Comparison of ENCODE assay signal across 1 cellular context in genomic region chr1:26541816-26542711, GRCh38.
TF ChIP-seq lines count a peak whose summit lies in the region.

No MANE protein-coding gene starts in this region.

TF ChIP-seq in K562, 482 proteins besides CTCF, POLR2A, EP300 and RAD21 (continued from another document and continues in another):
- TF ChIP-seq, protein P1, sequence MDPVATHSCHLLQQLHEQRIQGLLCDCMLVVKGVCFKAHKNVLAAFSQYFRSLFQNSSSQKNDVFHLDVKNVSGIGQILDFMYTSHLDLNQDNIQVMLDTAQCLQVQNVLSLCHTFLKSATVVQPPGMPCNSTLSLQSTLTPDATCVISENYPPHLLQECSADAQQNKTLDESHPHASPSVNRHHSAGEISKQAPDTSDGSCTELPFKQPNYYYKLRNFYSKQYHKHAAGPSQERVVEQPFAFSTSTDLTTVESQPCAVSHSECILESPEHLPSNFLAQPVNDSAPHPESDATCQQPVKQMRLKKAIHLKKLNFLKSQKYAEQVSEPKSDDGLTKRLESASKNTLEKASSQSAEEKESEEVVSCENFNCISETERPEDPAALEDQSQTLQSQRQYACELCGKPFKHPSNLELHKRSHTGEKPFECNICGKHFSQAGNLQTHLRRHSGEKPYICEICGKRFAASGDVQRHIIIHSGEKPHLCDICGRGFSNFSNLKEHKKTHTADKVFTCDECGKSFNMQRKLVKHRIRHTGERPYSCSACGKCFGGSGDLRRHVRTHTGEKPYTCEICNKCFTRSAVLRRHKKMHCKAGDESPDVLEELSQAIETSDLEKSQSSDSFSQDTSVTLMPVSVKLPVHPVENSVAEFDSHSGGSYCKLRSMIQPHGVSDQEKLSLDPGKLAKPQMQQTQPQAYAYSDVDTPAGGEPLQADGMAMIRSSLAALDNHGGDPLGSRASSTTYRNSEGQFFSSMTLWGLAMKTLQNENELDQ (CRISPR knock-in tag; IDR thresholded peaks at IDR 0.05; ENCODE audit: borderline replicate concordance): no peak
- TF ChIP-seq, protein P2, sequence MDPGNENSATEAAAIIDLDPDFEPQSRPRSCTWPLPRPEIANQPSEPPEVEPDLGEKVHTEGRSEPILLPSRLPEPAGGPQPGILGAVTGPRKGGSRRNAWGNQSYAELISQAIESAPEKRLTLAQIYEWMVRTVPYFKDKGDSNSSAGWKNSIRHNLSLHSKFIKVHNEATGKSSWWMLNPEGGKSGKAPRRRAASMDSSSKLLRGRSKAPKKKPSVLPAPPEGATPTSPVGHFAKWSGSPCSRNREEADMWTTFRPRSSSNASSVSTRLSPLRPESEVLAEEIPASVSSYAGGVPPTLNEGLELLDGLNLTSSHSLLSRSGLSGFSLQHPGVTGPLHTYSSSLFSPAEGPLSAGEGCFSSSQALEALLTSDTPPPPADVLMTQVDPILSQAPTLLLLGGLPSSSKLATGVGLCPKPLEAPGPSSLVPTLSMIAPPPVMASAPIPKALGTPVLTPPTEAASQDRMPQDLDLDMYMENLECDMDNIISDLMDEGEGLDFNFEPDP (CRISPR knock-in tag; IDR thresholded peaks at IDR 0.05): no peak
- peak; percentile 80 for TF ChIP-seq HMGN3 (IDR thresholded peaks at IDR 0.05; ENCODE audit: borderline replicate concordance, extremely low read depth, insufficient read length, low read depth, low read length)
- TF ChIP-seq NBN (IDR thresholded peaks at IDR 0.05; ENCODE audit: low read depth): peak; percentile 81; the same call in 1 of the 2 replicates
- TF ChIP-seq SMARCB1 (IDR thresholded peaks at IDR 0.05; ENCODE audit: insufficient read length, low read depth): peak; percentile 87
- peak in 1 of 2 experiments; percentile 72; a peak in 1 of 4 replicates for TF ChIP-seq KDM4B (IDR thresholded peaks at IDR 0.05; ENCODE audit: borderline replicate concordance in 2 of 2, low read depth in 1 of 2)
- TF ChIP-seq SOX6 (IDR thresholded peaks at IDR 0.05): peak; percentile 49; the same call in 1 of the 2 replicates
- no peak for TF ChIP-seq JUN (IDR thresholded peaks at IDR 0.05; ENCODE audit: borderline replicate concordance, low read depth, low read length)
- TF ChIP-seq JUN (CRISPR knock-in tag; IDR thresholded peaks at IDR 0.05; ENCODE audit: borderline replicate concordance): peak; percentile 62; the same call in 1 of the 2 replicates
- TF ChIP-seq CCAR2 (IDR thresholded peaks at IDR 0.05; ENCODE audit: low read depth, low read length): no peak
- TF ChIP-seq, protein P3, sequence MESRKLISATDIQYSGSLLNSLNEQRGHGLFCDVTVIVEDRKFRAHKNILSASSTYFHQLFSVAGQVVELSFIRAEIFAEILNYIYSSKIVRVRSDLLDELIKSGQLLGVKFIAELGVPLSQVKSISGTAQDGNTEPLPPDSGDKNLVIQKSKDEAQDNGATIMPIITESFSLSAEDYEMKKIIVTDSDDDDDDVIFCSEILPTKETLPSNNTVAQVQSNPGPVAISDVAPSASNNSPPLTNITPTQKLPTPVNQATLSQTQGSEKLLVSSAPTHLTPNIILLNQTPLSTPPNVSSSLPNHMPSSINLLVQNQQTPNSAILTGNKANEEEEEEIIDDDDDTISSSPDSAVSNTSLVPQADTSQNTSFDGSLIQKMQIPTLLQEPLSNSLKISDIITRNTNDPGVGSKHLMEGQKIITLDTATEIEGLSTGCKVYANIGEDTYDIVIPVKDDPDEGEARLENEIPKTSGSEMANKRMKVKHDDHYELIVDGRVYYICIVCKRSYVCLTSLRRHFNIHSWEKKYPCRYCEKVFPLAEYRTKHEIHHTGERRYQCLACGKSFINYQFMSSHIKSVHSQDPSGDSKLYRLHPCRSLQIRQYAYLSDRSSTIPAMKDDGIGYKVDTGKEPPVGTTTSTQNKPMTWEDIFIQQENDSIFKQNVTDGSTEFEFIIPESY (CRISPR knock-in tag; IDR thresholded peaks at IDR 0.05): peak; percentile 59; the same call in 1 of the 2 replicates
- peak; percentile 97 for TF ChIP-seq RREB1 (CRISPR knock-in tag; IDR thresholded peaks at IDR 0.05)
- TF ChIP-seq, protein P4, sequence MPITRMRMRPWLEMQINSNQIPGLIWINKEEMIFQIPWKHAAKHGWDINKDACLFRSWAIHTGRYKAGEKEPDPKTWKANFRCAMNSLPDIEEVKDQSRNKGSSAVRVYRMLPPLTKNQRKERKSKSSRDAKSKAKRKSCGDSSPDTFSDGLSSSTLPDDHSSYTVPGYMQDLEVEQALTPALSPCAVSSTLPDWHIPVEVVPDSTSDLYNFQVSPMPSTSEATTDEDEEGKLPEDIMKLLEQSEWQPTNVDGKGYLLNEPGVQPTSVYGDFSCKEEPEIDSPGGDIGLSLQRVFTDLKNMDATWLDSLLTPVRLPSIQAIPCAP (CRISPR knock-in tag; IDR thresholded peaks at IDR 0.05; ENCODE audit: borderline replicate concordance): no peak
- TF ChIP-seq YY1 (IDR thresholded peaks at IDR 0.05; ENCODE audit: borderline replicate concordance in 1 of 3, control insufficient read depth in 1 of 3, extremely low read depth in 1 of 3, insufficient read depth in 3 of 3, insufficient read length in 1 of 3, insufficient replicate concordance in 2 of 3, low read depth in 1 of 3, low read length in 2 of 3): peak in 1 of 3 experiments; percentile 20
- no peak for TF ChIP-seq HMBOX1 (IDR thresholded peaks at IDR 0.05)
- TF ChIP-seq ZNF274 (IDR thresholded peaks at IDR 0.05; ENCODE audit: borderline replicate concordance, low read depth, low read length): no peak
- TF ChIP-seq ZNF165 (CRISPR knock-in tag; IDR thresholded peaks at IDR 0.05; ENCODE audit: borderline replicate concordance): no peak
- TF ChIP-seq E2F8 (IDR thresholded peaks at IDR 0.05; ENCODE audit: low read depth, partially characterized antibody): peak; percentile 36
- TF ChIP-seq, protein P5, sequence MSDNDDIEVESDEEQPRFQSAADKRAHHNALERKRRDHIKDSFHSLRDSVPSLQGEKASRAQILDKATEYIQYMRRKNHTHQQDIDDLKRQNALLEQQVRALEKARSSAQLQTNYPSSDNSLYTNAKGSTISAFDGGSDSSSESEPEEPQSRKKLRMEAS (CRISPR knock-in tag; IDR thresholded peaks at IDR 0.05): peak; percentile 53; the same call in 1 of the 2 replicates
- 0 out of 2 replicates have a peak, but pooled peaks have one; percentile 7 for TF ChIP-seq GATAD2A (IDR thresholded peaks at IDR 0.05)
- peak in 1 of 2 experiments; percentile 79; a peak in 1 of 3 replicates for TF ChIP-seq CBX3 (IDR thresholded peaks at IDR 0.05; ENCODE audit: borderline replicate concordance in 1 of 2, low read length in 2 of 2)
- 0 out of 2 replicates have a peak, but pooled peaks have one; percentile 78 for TF ChIP-seq ETS1 (conservative IDR thresholded peaks at IDR 0.05; ENCODE audit: control insufficient read depth, low read depth, low read length)
- peak; percentile 76 for TF ChIP-seq KLF16 (IDR thresholded peaks at IDR 0.05)
- TF ChIP-seq, protein P6, sequence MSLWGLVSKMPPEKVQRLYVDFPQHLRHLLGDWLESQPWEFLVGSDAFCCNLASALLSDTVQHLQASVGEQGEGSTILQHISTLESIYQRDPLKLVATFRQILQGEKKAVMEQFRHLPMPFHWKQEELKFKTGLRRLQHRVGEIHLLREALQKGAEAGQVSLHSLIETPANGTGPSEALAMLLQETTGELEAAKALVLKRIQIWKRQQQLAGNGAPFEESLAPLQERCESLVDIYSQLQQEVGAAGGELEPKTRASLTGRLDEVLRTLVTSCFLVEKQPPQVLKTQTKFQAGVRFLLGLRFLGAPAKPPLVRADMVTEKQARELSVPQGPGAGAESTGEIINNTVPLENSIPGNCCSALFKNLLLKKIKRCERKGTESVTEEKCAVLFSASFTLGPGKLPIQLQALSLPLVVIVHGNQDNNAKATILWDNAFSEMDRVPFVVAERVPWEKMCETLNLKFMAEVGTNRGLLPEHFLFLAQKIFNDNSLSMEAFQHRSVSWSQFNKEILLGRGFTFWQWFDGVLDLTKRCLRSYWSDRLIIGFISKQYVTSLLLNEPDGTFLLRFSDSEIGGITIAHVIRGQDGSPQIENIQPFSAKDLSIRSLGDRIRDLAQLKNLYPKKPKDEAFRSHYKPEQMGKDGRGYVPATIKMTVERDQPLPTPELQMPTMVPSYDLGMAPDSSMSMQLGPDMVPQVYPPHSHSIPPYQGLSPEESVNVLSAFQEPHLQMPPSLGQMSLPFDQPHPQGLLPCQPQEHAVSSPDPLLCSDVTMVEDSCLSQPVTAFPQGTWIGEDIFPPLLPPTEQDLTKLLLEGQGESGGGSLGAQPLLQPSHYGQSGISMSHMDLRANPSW (CRISPR knock-in tag; IDR thresholded peaks at IDR 0.05): no peak; the same call in 1 of the 2 replicates
- TF ChIP-seq FOXK2 (conservative IDR thresholded peaks at IDR 0.05 in 1 of 2, IDR thresholded peaks at IDR 0.05 in 1 of 2; ENCODE audit: low read depth in 2 of 2): peak; percentile 83 to 89
- 0 out of 2 replicates have a peak, but pooled peaks have one; percentile 11 for TF ChIP-seq ZNF444 (CRISPR knock-in tag; IDR thresholded peaks at IDR 0.05)
